ENCODE assay signal across 19 cellular contexts in genomic region chr3:111484666-111485065, GRCh38. TPM values are rescaled to one million over a fixed set of nuclear protein-coding genes. Genes with fewer than 3 reads are reported as not detected.
A peak's percentile ranks its signal among the peaks of the same experiment; 100 is the strongest.
DNase-seq lines count a peak whose midpoint lies in the region; ATAC-seq and TF ChIP-seq lines count a peak whose summit lies in the region.
"Had no signal": no experiment of that assay in that cellular context is flagged by ENCODE, and none has a peak within 500 bp of the region (broad histone marks: within the 10 kb centered on the region; RNA-seq: fewer than 3 reads in every experiment).

No MANE protein-coding gene starts in this region.

- H2BK5ac ChIP-seq in mesenchymal stem cell (ENCODE audit: low read depth, low read length, poor library complexity, severe bottlenecking), result no peak overlapping the region

- H3K14ac ChIP-seq in mesenchymal stem cell (ENCODE audit: low read length in 2 of 2), result no peak overlapping the region

- no peak overlapping the region for H3K4ac ChIP-seq in mesenchymal stem cell (ENCODE audit: low read depth in 1 of 2, low read length in 2 of 2)

- CTCF ChIA-PET in BJ (lab: Yijun Ruan, JAX), result no interaction called here

- no peak overlapping the region for H2BK15ac ChIP-seq in mesenchymal stem cell (ENCODE audit: low read depth, poor library complexity, severe bottlenecking)

- no peak overlapping the region for H3K4me2 ChIP-seq in mesenchymal stem cell (ENCODE audit: low read length, poor library complexity, severe bottlenecking)

- POLR2A ChIA-PET in BJ (lab: Charles Lee), result no interaction called here

- no peak overlapping the region for H2BK12ac ChIP-seq in mesenchymal stem cell (ENCODE audit: low read length in 2 of 2)

- WGBS in mesenchymal stem cell, result 62% methylated on average over 2 of the region's 3 CpGs

- DNase-seq in BJ (ENCODE audit: low read depth) (peak; percentile 44), NCI-H1694 (lab: John Stamatoyannopoulos, UW) (peak; percentile 78), amniotic stem cell (lab: John Stamatoyannopoulos, UW) (peak; percentile 53), mesenchymal stem cell (peak; percentile 42), GF-D8 (lab: John Stamatoyannopoulos, UW) (no peak), GM10266 (ENCODE audit: extremely low spot score) (no peak), hepatic stellate cell (ENCODE audit: low spot score) (no peak)
- DNase-seq: activated CD4-positive, alpha-beta memory T cell treated with anti-CD3 and anti-CD28 coated beads for 36 hours; BE2C; brain microvascular endothelial cell; DMS79 treated with DMSO at 0.1 percent for 48 hours; effector CD8-positive, alpha-beta T cell; kidney; NCI-H1092 treated with DMSO at 0.1 percent for 48 hours; NCI-H774; Right ventricle myocardium superior; testis had no signal

- H4K8ac ChIP-seq in mesenchymal stem cell (ENCODE audit: low read length), result no peak overlapping the region

- no peaks in the 10 kb centered on the region for H3K79me1 ChIP-seq in mesenchymal stem cell (replicated peaks; ENCODE audit: low read length, poor library complexity, severe bottlenecking)

- H3K18ac ChIP-seq in mesenchymal stem cell (ENCODE audit: low read depth in 1 of 2, low read length in 2 of 2), result no peak overlapping the region

- H3K9me3 ChIP-seq in mesenchymal stem cell (ENCODE audit: control insufficient read depth, low read length), result peaks cover 4% of the 10 kb centered on the region
- H3K9me3 ChIP-seq: BE2C, testis had no signal

- no peak overlapping the region for H2AFZ ChIP-seq in mesenchymal stem cell (ENCODE audit: low read depth, low read length)

- H3K27me3 ChIP-seq in BJ (ENCODE audit: control insufficient read depth, insufficient read depth, low read length) (no peaks in the 10 kb centered on the region), mesenchymal stem cell (ENCODE audit: control insufficient read depth in 1 of 2, insufficient read depth in 1 of 2, low read length in 2 of 2) (no peaks in the 10 kb centered on the region)
- H3K27me3 ChIP-seq: BE2C, brain microvascular endothelial cell, testis had no signal

- no peak overlapping the region for H2AK5ac ChIP-seq in mesenchymal stem cell (ENCODE audit: low read length, severe bottlenecking)

- H4K91ac ChIP-seq in mesenchymal stem cell (ENCODE audit: low read length), result no peak overlapping the region

- no peak overlapping the region for H3K4me3 ChIP-seq in BJ (ENCODE audit: low read depth, low read length)
- H3K4me3 ChIP-seq in mesenchymal stem cell (ENCODE audit: insufficient read depth in 1 of 2, low read depth in 1 of 2, low read length in 2 of 2), result no peak overlapping the region
- H3K4me3 ChIP-seq: testis had no signal

- no peak overlapping the region for H3K9ac ChIP-seq in mesenchymal stem cell (ENCODE audit: low read length)

- H3K23ac ChIP-seq in mesenchymal stem cell (ENCODE audit: low read length in 2 of 2), result no peak overlapping the region

- H2BK120ac ChIP-seq in mesenchymal stem cell (ENCODE audit: low read depth, low read length), result no peak overlapping the region

- no peaks in the 10 kb centered on the region for H3K36me3 ChIP-seq in BJ (ENCODE audit: control insufficient read depth, insufficient read depth, low read length)
- H3K36me3 ChIP-seq in mesenchymal stem cell (ENCODE audit: control insufficient read depth in 1 of 2, insufficient read depth in 2 of 2, low read depth in 1 of 2, low read length in 2 of 2), result no peaks in the 10 kb centered on the region
- H3K36me3 ChIP-seq: BE2C, brain microvascular endothelial cell had no signal

- H3K4me1 ChIP-seq in mesenchymal stem cell (ENCODE audit: control insufficient read depth, insufficient read depth, low read depth, low read length), result no peaks in the 10 kb centered on the region
- H3K4me1 ChIP-seq: BE2C, testis had no signal

- ATAC-seq in HG02885 (IDR thresholded peaks at IDR 0.05; ENCODE audit: poor library complexity, unreplicated experiment), result no peak
- ATAC-seq: activated T-helper 17 cell treated with anti-CD3 and anti-CD28 coated beads, Interleukin-2, amount 50 U/mL, for 72 hours had no signal

- H3K27ac ChIP-seq in mesenchymal stem cell (ENCODE audit: low read length, poor library complexity, severe bottlenecking), result no peak overlapping the region
- H3K27ac ChIP-seq: brain microvascular endothelial cell, testis had no signal

- TF ChIP-seq CTCF in BJ (IDR thresholded peaks at IDR 0.05; ENCODE audit: insufficient read depth, low read depth, low read length), result no peak
- TF ChIP-seq CTCF in GM10266 (IDR thresholded peaks at IDR 0.05; ENCODE audit: control insufficient read depth, insufficient read depth, low read depth, missing control alignments), result no peak

RNA-seq across cellular contexts. Expression of gene CD96, which starts 57.3 kb away (rescaled TPM):
- 0.06 and 0.18 TPM in 2 replicates for polyA plus RNA-seq in BJ (2011; rRNA removed)
- not detected in 2 replicates for polyA minus RNA-seq in BJ (2011; rRNA and poly(A)+ RNA removed)
- 0.03 TPM for polyA plus RNA-seq in mesenchymal stem cell (2013, experiment 1 of 2)
- 0.03 TPM for polyA plus RNA-seq in mesenchymal stem cell (2013, experiment 2 of 2)

Comparison
In these comparisons a context has a peak if more than half of its experiments do, and no peak if none do; other contexts are left out.
1. DNase-seq: peak in BJ (single experiment), NCI-H1694 (single experiment), amniotic stem cell (single experiment) and mesenchymal stem cell (single experiment); none in GF-D8 (single experiment), GM10266 (single experiment) and hepatic stellate cell (single experiment).